In genomic region chr19:8615813-8616596, GRCh38 we compare ENCODE assay signal across 9 cellular contexts. TPM values are rescaled to one million over a fixed set of nuclear protein-coding genes. Genes with fewer than 3 reads are reported as not detected.
DNase-seq lines count a peak whose midpoint lies in the region; ATAC-seq and TF ChIP-seq lines count a peak whose summit lies in the region.
"Had no signal": no experiment of that assay in that cellular context is flagged by ENCODE, and none has a peak within 500 bp of the region (broad histone marks: within the 10 kb centered on the region; RNA-seq: fewer than 3 reads in every experiment).

No MANE protein-coding gene starts in this region.

- peak overlapping the region; percentile 64 to 67 for H3K27ac Mint-ChIP-seq in natural killer cell
- no peak overlapping the region for H3K27ac Mint-ChIP-seq in natural killer cell treated with Interleukin-12 subunit alpha and Interleukin-12 subunit beta and Interleukin-15 and Interleukin-18, amount 100 ng/mL, for 72 hours
- no peak overlapping the region for H3K27ac Mint-ChIP-seq in activated T-helper 1 cell treated with anti-CD3 and anti-CD28 coated beads, Interleukin-12 subunit alpha, Interleukin-12 subunit beta, Interleukin-2, Interleukin-4 antibody, amounts not matched to agents 30 ng/mL and 10 ng/mL and 1 ng/mL, durations not matched to agents 14 hours and 24 hours and 36 hours

- H3K27me3 Mint-ChIP-seq in natural killer cell (ENCODE audit: low read depth in 2 of 2) = peaks cover 0 to 12% of the 10 kb centered on the region in 2 donors
- H3K27me3 Mint-ChIP-seq in natural killer cell treated with Interleukin-12 subunit alpha and Interleukin-12 subunit beta and Interleukin-15 and Interleukin-18, amount 100 ng/mL, for 72 hours = no peaks in the 10 kb centered on the region
- H3K27me3 Mint-ChIP-seq in activated T-helper 1 cell treated with anti-CD3 and anti-CD28 coated beads, Interleukin-12 subunit alpha, Interleukin-12 subunit beta, Interleukin-2, Interleukin-4 antibody, amounts not matched to agents 30 ng/mL and 10 ng/mL and 1 ng/mL, durations not matched to agents 14 hours and 24 hours and 36 hours (ENCODE audit: insufficient read depth) = peaks cover 8% of the 10 kb centered on the region

- TF ChIP-seq POLR2A in Peyer's patch (IDR thresholded peaks at IDR 0.05) (no peak), gastroesophageal sphincter (IDR thresholded peaks at IDR 0.05) (no peak)

- H3K4me1 Mint-ChIP-seq in natural killer cell = peaks cover 27 to 38% of the 10 kb centered on the region in 2 donors
- H3K4me1 Mint-ChIP-seq in natural killer cell treated with Interleukin-12 subunit alpha and Interleukin-12 subunit beta and Interleukin-15 and Interleukin-18, amount 100 ng/mL, for 72 hours (ENCODE audit: low read depth in 2 of 2) = peaks cover 16 to 24% of the 10 kb centered on the region in 2 donors
- peaks cover 5% of the 10 kb centered on the region for H3K4me1 Mint-ChIP-seq in activated T-helper 1 cell treated with anti-CD3 and anti-CD28 coated beads, Interleukin-12 subunit alpha, Interleukin-12 subunit beta, Interleukin-2, Interleukin-4 antibody, amounts not matched to agents 30 ng/mL and 10 ng/mL and 1 ng/mL, durations not matched to agents 14 hours and 24 hours and 36 hours (ENCODE audit: low read depth)

- H3K4me1 ChIP-seq in Peyer's patch = no peaks in the 10 kb centered on the region
- H3K4me1 ChIP-seq in gastroesophageal sphincter = peaks cover 0 to 10% (median 3%) of the 10 kb centered on the region in 3 donors

- TF ChIP-seq EP300 in gastroesophageal sphincter (IDR thresholded peaks at IDR 0.05) = no peak

- TF ChIP-seq CTCF in natural killer cell (IDR thresholded peaks at IDR 0.05) = peak; percentile 99
- TF ChIP-seq CTCF in Peyer's patch (IDR thresholded peaks at IDR 0.05) = peak; percentile 59 to 82 (median 76)
- peak in 3 of 4 experiments; percentile 62 to 85 (median 84) for TF ChIP-seq CTCF in gastroesophageal sphincter (IDR thresholded peaks at IDR 0.05)

- WGBS in gastroesophageal sphincter (ENCODE audit: low coverage in 1 of 2), 2 donors = 28 to 45% methylated on average over 15 to 20 of the region's 23 CpGs

- peak; percentile 56 for DNase-seq in natural killer cell
- no peak for DNase-seq in natural killer cell treated with Interleukin-12 subunit alpha and Interleukin-12 subunit beta and Interleukin-15 and Interleukin-18, amount 100 ng/mL, for 72 hours (ENCODE audit: low spot score)
- DNase-seq in Peyer's patch = peak in 2 of 3 donors; percentile 68 to 70
- DNase-seq in activated T-helper 1 cell treated with anti-CD3 and anti-CD28 coated beads, Interleukin-12 subunit alpha, Interleukin-12 subunit beta, Interleukin-2, Interleukin-4 antibody, amounts not matched to agents 30 ng/mL and 10 ng/mL and 1 ng/mL, durations not matched to agents 14 hours and 24 hours and 36 hours (ENCODE audit: low spot score) = peak; percentile 24
- peak; percentile 70 for DNase-seq in retina
- no peak for DNase-seq in NCI-H2081 treated with DMSO at 0.1 percent for 48 hours (lab: John Stamatoyannopoulos, UW)

- peak overlapping the region; percentile 11 for H3K4me3 Mint-ChIP-seq in natural killer cell
- H3K4me3 Mint-ChIP-seq in natural killer cell treated with Interleukin-12 subunit alpha and Interleukin-12 subunit beta and Interleukin-15 and Interleukin-18, amount 100 ng/mL, for 72 hours = no peak overlapping the region
- H3K4me3 Mint-ChIP-seq in activated T-helper 1 cell treated with anti-CD3 and anti-CD28 coated beads, Interleukin-12 subunit alpha, Interleukin-12 subunit beta, Interleukin-2, Interleukin-4 antibody, amounts not matched to agents 30 ng/mL and 10 ng/mL and 1 ng/mL, durations not matched to agents 14 hours and 24 hours and 36 hours = no peak overlapping the region

- H3K9me3 ChIP-seq in Peyer's patch (no peaks in the 10 kb centered on the region), gastroesophageal sphincter (no peaks in the 10 kb centered on the region)

- ATAC-seq in natural killer cell (peak; percentile 48 to 76 (median 58)), gastroesophageal sphincter (no peak), GM19397 (IDR thresholded peaks at IDR 0.05; ENCODE audit: unreplicated experiment) (no peak)
- ATAC-seq in natural killer cell treated with Interleukin-12 subunit alpha and Interleukin-12 subunit beta and Interleukin-15 and Interleukin-18, amount 100 ng/mL, for 72 hours = no peak

- intact Hi-C loops in natural killer cell (cut with micrococcal nuclease) = loop anchor here (1.0 to 5.0 kb wide), 2 partner anchors 26 to 34 kb away; no protein-coding TSS in a partner anchor
- intact Hi-C loops in activated T-helper 1 cell treated with anti-CD3 and anti-CD28 coated beads, Interleukin-12 subunit alpha, Interleukin-12 subunit beta, Interleukin-2, Interleukin-4 antibody, amounts not matched to agents 30 ng/mL and 10 ng/mL and 1 ng/mL, durations not matched to agents 14 hours and 24 hours and 36 hours (cut with micrococcal nuclease) = loop anchor here (1.0 kb wide), 1 partner anchor 78 kb away; no protein-coding TSS in a partner anchor

- H3K27me3 ChIP-seq in Peyer's patch (no peaks in the 10 kb centered on the region), gastroesophageal sphincter (peaks cover 28% of the 10 kb centered on the region)

- no peaks in the 10 kb centered on the region for H3K36me3 ChIP-seq in Peyer's patch
- no peaks in the 10 kb centered on the region for H3K36me3 ChIP-seq in gastroesophageal sphincter

- H3K9me3 Mint-ChIP-seq in natural killer cell = no peaks in the 10 kb centered on the region
- H3K9me3 Mint-ChIP-seq in natural killer cell treated with Interleukin-12 subunit alpha and Interleukin-12 subunit beta and Interleukin-15 and Interleukin-18, amount 100 ng/mL, for 72 hours = no peaks in the 10 kb centered on the region
- no peaks in the 10 kb centered on the region for H3K9me3 Mint-ChIP-seq in activated T-helper 1 cell treated with anti-CD3 and anti-CD28 coated beads, Interleukin-12 subunit alpha, Interleukin-12 subunit beta, Interleukin-2, Interleukin-4 antibody, amounts not matched to agents 30 ng/mL and 10 ng/mL and 1 ng/mL, durations not matched to agents 14 hours and 24 hours and 36 hours

- H3K36me3 Mint-ChIP-seq in natural killer cell = no peaks in the 10 kb centered on the region
- no peaks in the 10 kb centered on the region for H3K36me3 Mint-ChIP-seq in natural killer cell treated with Interleukin-12 subunit alpha and Interleukin-12 subunit beta and Interleukin-15 and Interleukin-18, amount 100 ng/mL, for 72 hours
- H3K36me3 Mint-ChIP-seq in activated T-helper 1 cell treated with anti-CD3 and anti-CD28 coated beads, Interleukin-12 subunit alpha, Interleukin-12 subunit beta, Interleukin-2, Interleukin-4 antibody, amounts not matched to agents 30 ng/mL and 10 ng/mL and 1 ng/mL, durations not matched to agents 14 hours and 24 hours and 36 hours (ENCODE audit: low read depth) = no peaks in the 10 kb centered on the region

- no peak overlapping the region for H3K4me3 ChIP-seq in Peyer's patch
- H3K4me3 ChIP-seq in gastroesophageal sphincter = no peak overlapping the region

- no peak overlapping the region for H3K27ac ChIP-seq in Peyer's patch
- H3K27ac ChIP-seq in gastroesophageal sphincter = no peak overlapping the region
- H3K27ac ChIP-seq: epithelial cell of prostate had no signal

RNA-seq across cellular contexts. Expression of gene ADAMTS10, which starts 5.5 kb away (rescaled TPM):
- total RNA-seq in natural killer cell (100 to 1,000 TPM; 159 to 286 (median 203) TPM), Peyer's patch (10 to 100 TPM in 3 of 4 donors, not detected in 1; 26.5 to 92.4 (median 37.2) TPM), gastroesophageal sphincter (10 to 100 TPM; 15.7 to 45.3 (median 22.8) TPM)
- 10 to 100 TPM in 1 of 2 donors, 1 to 10 TPM in 1; 8.2 to 11.3 TPM for total RNA-seq in natural killer cell treated with Interleukin-12 subunit alpha and Interleukin-12 subunit beta and Interleukin-15 and Interleukin-18, amount 100 ng/mL, for 72 hours
- total RNA-seq in activated T-helper 1 cell treated with anti-CD3 and anti-CD28 coated beads, Interleukin-12 subunit alpha, Interleukin-12 subunit beta, Interleukin-2, Interleukin-4 antibody, amounts not matched to agents 30 ng/mL and 10 ng/mL and 1 ng/mL, durations not matched to agents 14 hours and 24 hours and 36 hours = 3.2 and 3.3 TPM in 2 replicates

RNA-seq across cellular contexts. Expression of gene NFILZ, which starts 14.4 kb away (rescaled TPM):
- total RNA-seq in natural killer cell = not detected
- total RNA-seq in natural killer cell treated with Interleukin-12 subunit alpha and Interleukin-12 subunit beta and Interleukin-15 and Interleukin-18, amount 100 ng/mL, for 72 hours = not detected
- total RNA-seq in Peyer's patch = not detected
- not detected in 2 replicates for total RNA-seq in activated T-helper 1 cell treated with anti-CD3 and anti-CD28 coated beads, Interleukin-12 subunit alpha, Interleukin-12 subunit beta, Interleukin-2, Interleukin-4 antibody, amounts not matched to agents 30 ng/mL and 10 ng/mL and 1 ng/mL, durations not matched to agents 14 hours and 24 hours and 36 hours
- total RNA-seq in gastroesophageal sphincter = not detected

RNA-seq across cellular contexts. Expression of gene MYO1F, which starts 38.8 kb away (rescaled TPM):
- total RNA-seq in natural killer cell = 1,000 to 10,000 TPM in 2 of 3 donors, 100 to 1,000 TPM in 1; 971 to 1,223 (median 1,014) TPM
- 100 to 1,000 TPM; 216 to 232 TPM for total RNA-seq in natural killer cell treated with Interleukin-12 subunit alpha and Interleukin-12 subunit beta and Interleukin-15 and Interleukin-18, amount 100 ng/mL, for 72 hours
- total RNA-seq in Peyer's patch = 100 to 1,000 TPM in 1 of 4 donors, 10 to 100 TPM in 3; 10.8 to 168 (median 22.1) TPM
- 45.6 and 50.9 TPM in 2 replicates for total RNA-seq in activated T-helper 1 cell treated with anti-CD3 and anti-CD28 coated beads, Interleukin-12 subunit alpha, Interleukin-12 subunit beta, Interleukin-2, Interleukin-4 antibody, amounts not matched to agents 30 ng/mL and 10 ng/mL and 1 ng/mL, durations not matched to agents 14 hours and 24 hours and 36 hours
- total RNA-seq in gastroesophageal sphincter = 10 to 100 TPM in 2 of 4 donors, 1 to 10 TPM in 2; 5.4 to 41.5 (median 10.3) TPM

Comparison
In these comparisons a context has a peak if more than half of its experiments do, and no peak if none do; other contexts are left out.
1. ATAC-seq: peak in natural killer cell (3 of 3); none in natural killer cell treated with Interleukin-12 subunit alpha and Interleukin-12 subunit beta and Interleukin-15 and Interleukin-18, amount 100 ng/mL, for 72 hours (0 of 2), gastroesophageal sphincter (single experiment) and GM19397 (single experiment).
2. DNase-seq: peak in natural killer cell (single experiment), Peyer's patch (2 of 3), activated T-helper 1 cell treated with anti-CD3 and anti-CD28 coated beads, Interleukin-12 subunit alpha, Interleukin-12 subunit beta, Interleukin-2, Interleukin-4 antibody, amounts not matched to agents 30 ng/mL and 10 ng/mL and 1 ng/mL, durations not matched to agents 14 hours and 24 hours and 36 hours (single experiment) and retina (single experiment); none in natural killer cell treated with Interleukin-12 subunit alpha and Interleukin-12 subunit beta and Interleukin-15 and Interleukin-18, amount 100 ng/mL, for 72 hours (single experiment) and NCI-H2081 treated with DMSO at 0.1 percent for 48 hours (single experiment).
3. H3K27ac Mint-ChIP-seq: peak in natural killer cell (2 of 2); none in natural killer cell treated with Interleukin-12 subunit alpha and Interleukin-12 subunit beta and Interleukin-15 and Interleukin-18, amount 100 ng/mL, for 72 hours (0 of 2) and activated T-helper 1 cell treated with anti-CD3 and anti-CD28 coated beads, Interleukin-12 subunit alpha, Interleukin-12 subunit beta, Interleukin-2, Interleukin-4 antibody, amounts not matched to agents 30 ng/mL and 10 ng/mL and 1 ng/mL, durations not matched to agents 14 hours and 24 hours and 36 hours (single experiment).
4. RNA of gene MYO1F, which starts 38.8 kb away (total RNA-seq): 971 to 1,223 TPM in natural killer cell; 216 to 232 TPM in natural killer cell treated with Interleukin-12 subunit alpha and Interleukin-12 subunit beta and Interleukin-15 and Interleukin-18, amount 100 ng/mL, for 72 hours, 45.6 to 50.9 TPM in activated T-helper 1 cell treated with anti-CD3 and anti-CD28 coated beads, Interleukin-12 subunit alpha, Interleukin-12 subunit beta, Interleukin-2, Interleukin-4 antibody, amounts not matched to agents 30 ng/mL and 10 ng/mL and 1 ng/mL, durations not matched to agents 14 hours and 24 hours and 36 hours, 10.8 to 168 TPM in Peyer's patch and 5.4 to 41.5 TPM in gastroesophageal sphincter; every median in the first group is over 4 times any median in the second.
5. Peak in every context shown above with its lines, with median percentiles within 50 percentile points of each other: CTCF ChIP-seq.